ENCODE assay signal across 24 cellular contexts in the genomic region with DNA sequence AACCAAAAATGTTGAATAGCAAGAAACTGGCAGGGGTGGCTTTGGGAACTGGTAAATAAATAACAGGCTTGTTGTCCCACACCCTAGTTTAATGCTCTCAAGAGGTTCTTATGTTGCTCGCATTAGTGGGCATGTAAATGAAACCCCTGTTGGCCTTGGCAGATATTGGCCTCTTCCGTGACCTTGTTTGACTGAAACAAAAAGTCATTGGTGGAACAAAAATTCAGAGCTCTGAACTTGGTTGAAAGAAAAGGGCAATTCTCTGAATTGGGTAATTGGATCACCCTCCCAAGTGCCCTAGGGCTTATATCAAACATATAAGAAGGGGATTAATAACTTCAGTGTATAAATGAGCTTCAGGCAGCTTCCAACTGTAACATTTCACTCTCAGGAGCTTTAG.
DNase-seq lines count a peak whose midpoint lies in the region; ATAC-seq and TF ChIP-seq lines count a peak whose summit lies in the region.
"Had no signal": no experiment of that assay in that cellular context is flagged by ENCODE, and none has a peak within 500 bp of the region (broad histone marks: within the 10 kb centered on the region; RNA-seq: fewer than 3 reads in every experiment).

No MANE protein-coding gene starts in this region.

- TF ChIP-seq EP300 in gastroesophageal sphincter (IDR thresholded peaks at IDR 0.05): no peak

- TF ChIP-seq CTCF in gastroesophageal sphincter (IDR thresholded peaks at IDR 0.05): no peak

- no peak for TF ChIP-seq POLR2A in gastroesophageal sphincter (IDR thresholded peaks at IDR 0.05)

- WGBS in gastroesophageal sphincter (ENCODE audit: low coverage in 1 of 2), 2 donors: 83 to 100% methylated on average over 1 to 2 of the region's 2 CpGs

- H3K4me2 ChIP-seq in BLaER1: peak overlapping the region; percentile 84

- ATAC-seq in gastroesophageal sphincter: no peak
- ATAC-seq in GM18873 (IDR thresholded peaks at IDR 0.05; ENCODE audit: low FRiP score, unreplicated experiment): no peak
- ATAC-seq: activated CD4-positive, alpha-beta T cell treated with anti-CD3 and anti-CD28 coated beads for 36 hours; activated T-cell treated with anti-CD3 and anti-CD28 coated beads, Interleukin-2, amount 50 U/mL, for 72 hours; left colon; PC-3 had no signal

- H3K27me3 ChIP-seq in BLaER1 (no peaks in the 10 kb centered on the region), gastroesophageal sphincter (no peaks in the 10 kb centered on the region), skeletal muscle tissue (ENCODE audit: control insufficient read depth in 3 of 3, insufficient read depth in 3 of 3, low read length in 3 of 3) (no peaks in the 10 kb centered on the region)
- H3K27me3 ChIP-seq: stomach, upper lobe of left lung had no signal

- H3K27ac ChIP-seq in BLaER1 (peak overlapping the region; percentile 80), gastroesophageal sphincter (peak overlapping the region in 3 of 4 donors; percentile 7 to 37 (median 18)), skeletal muscle tissue (ENCODE audit: low read depth, low read length) (peak overlapping the region; percentile 27)
- H3K27ac ChIP-seq: C4-2B, prostate gland, upper lobe of left lung had no signal

- DNase-seq in NCI-H82 treated with DMSO at 0.1 percent for 48 hours (lab: John Stamatoyannopoulos, UW; ENCODE audit: unreplicated experiment) (peak; percentile 42), NCI-H526 (lab: John Stamatoyannopoulos, UW) (no peak), NCI-H1930 (lab: John Stamatoyannopoulos, UW) (no peak), NCI-H1417 treated with DMSO at 0.1 percent for 48 hours (lab: John Stamatoyannopoulos, UW) (no peak)
- DNase-seq: activated CD4-positive, alpha-beta T cell treated with anti-CD3 and anti-CD28 coated beads for 36 hours; activated naive CD4-positive, alpha-beta T cell treated with anti-CD3 and anti-CD28 coated beads for 36 hours; activated T-cell treated with anti-CD3 and anti-CD28 coated beads, Interleukin-2, amount 50 U/mL, for 72 hours; amniotic stem cell; dermis blood vessel endothelial cell; head of caudate nucleus; KG1; left colon; NCI-H774; PC-3; SHP77 treated with DMSO at 0.1 percent for 48 hours; stimulated activated CD4-positive, alpha-beta T cell treated with anti-CD3 and anti-CD28 coated beads, Interleukin-4, amount 100 ng/mL, for 4 hours; stomach; upper lobe of left lung had no signal

- H3K9ac ChIP-seq in BLaER1 (peak overlapping the region; percentile 60; the same call in 1 of the 2 replicates), skeletal muscle tissue (ENCODE audit: low read depth in 1 of 3, low read length in 3 of 3) (no peak overlapping the region)

- H3K9me3 ChIP-seq in BLaER1 (peaks cover 13% of the 10 kb centered on the region), gastroesophageal sphincter (no peaks in the 10 kb centered on the region), skeletal muscle tissue (ENCODE audit: control insufficient read depth in 3 of 3, low read length in 3 of 3) (no peaks in the 10 kb centered on the region)
- H3K9me3 ChIP-seq: prostate gland, stomach, upper lobe of left lung had no signal

- peaks cover 94% of the 10 kb centered on the region for H3K4me1 ChIP-seq in BLaER1
- H3K4me1 ChIP-seq in gastroesophageal sphincter: peaks cover 0 to 50% (median 9%) of the 10 kb centered on the region in 3 donors
- peaks cover 13 to 14% (median 14%) of the 10 kb centered on the region in 3 donors for H3K4me1 ChIP-seq in skeletal muscle tissue (ENCODE audit: control insufficient read depth in 3 of 3, insufficient read depth in 3 of 3, low read length in 3 of 3)

- H3K4me3 ChIP-seq in BLaER1 (no peak overlapping the region), gastroesophageal sphincter (no peak overlapping the region), skeletal muscle tissue (ENCODE audit: low read length in 3 of 3) (no peak overlapping the region)
- H3K4me3 ChIP-seq: prostate gland, stomach, upper lobe of left lung had no signal

- H4K20me1 ChIP-seq in BLaER1: no peaks in the 10 kb centered on the region

- H3K36me3 ChIP-seq in BLaER1: no peaks in the 10 kb centered on the region
- no peaks in the 10 kb centered on the region for H3K36me3 ChIP-seq in gastroesophageal sphincter
- no peaks in the 10 kb centered on the region for H3K36me3 ChIP-seq in skeletal muscle tissue (ENCODE audit: control insufficient read depth in 3 of 3, insufficient read depth in 3 of 3, low read length in 3 of 3)
- H3K36me3 ChIP-seq: prostate gland, stomach, upper lobe of left lung had no signal

Comparison
In these comparisons a context has a peak if more than half of its experiments do, and no peak if none do; other contexts are left out.
1. H3K27ac ChIP-seq: peak in every context shown above with its lines; median percentile 80 in BLaER1; 27 in skeletal muscle tissue; 18 in gastroesophageal sphincter.